ENCODE assay signal across 8 cellular contexts in genomic region chrX:22192419-22193086, GRCh38.
DNase-seq lines count a peak whose midpoint lies in the region; ATAC-seq and TF ChIP-seq lines count a peak whose summit lies in the region.

No MANE protein-coding gene starts in this region.

- no peak for TF ChIP-seq EP300 in neural cell (conservative IDR thresholded peaks at IDR 0.05; ENCODE audit: poor library complexity, severe bottlenecking)

- peak; percentile 92 for ATAC-seq in GM19438 (IDR thresholded peaks at IDR 0.05; ENCODE audit: low read depth, unreplicated experiment)
- peak; percentile 84 for ATAC-seq in HG03460 (IDR thresholded peaks at IDR 0.05; ENCODE audit: unreplicated experiment)
- peak in 1 of 2 donors; percentile 54 for ATAC-seq in activated T-cell treated with anti-CD3 and anti-CD28 coated beads, Interleukin-2, amount 50 U/mL, for 4 hours

- H3K36me3 Mint-ChIP-seq in activated T-cell treated with anti-CD3 and anti-CD28 coated beads, Interleukin-2, amount 50 U/mL, for 4 hours (ENCODE audit: insufficient read depth) = no peaks in the 10 kb centered on the region

- no peaks in the 10 kb centered on the region for H3F3A ChIP-seq in neural cell (ENCODE audit: insufficient read depth, low read length, poor library complexity, severe bottlenecking)

- no peaks in the 10 kb centered on the region for H3K79me2 ChIP-seq in neural cell (replicated peaks; ENCODE audit: insufficient read depth, low read length)

- no peak overlapping the region for H3K4me2 ChIP-seq in neural cell (ENCODE audit: low read length)

- no peak for TF ChIP-seq RAD21 in neural cell (conservative IDR thresholded peaks at IDR 0.05)

- H3K27me3 Mint-ChIP-seq in activated T-cell treated with anti-CD3 and anti-CD28 coated beads, Interleukin-2, amount 50 U/mL, for 4 hours (ENCODE audit: low read depth) = peaks cover 3% of the 10 kb centered on the region

- H3K27ac ChIP-seq in neural cell (ENCODE audit: low read length) = no peak overlapping the region

- no peak overlapping the region for H3K4me3 Mint-ChIP-seq in activated T-cell treated with anti-CD3 and anti-CD28 coated beads, Interleukin-2, amount 50 U/mL, for 4 hours

- TF ChIP-seq CTCF in fibroblast of mammary gland (conservative IDR thresholded peaks at IDR 0.05; ENCODE audit: control insufficient read depth, insufficient read depth, low read depth, low read length) (peak; percentile 77), neural cell (IDR thresholded peaks at IDR 0.05; ENCODE audit: poor library complexity, severe bottlenecking) (peak; percentile 36)

- no peak overlapping the region for H2AFZ ChIP-seq in neural cell (ENCODE audit: low read depth, low read length)

- peaks cover 5% of the 10 kb centered on the region for H3K4me1 Mint-ChIP-seq in activated T-cell treated with anti-CD3 and anti-CD28 coated beads, Interleukin-2, amount 50 U/mL, for 4 hours (ENCODE audit: low read depth)

- no peak overlapping the region for H3K9ac ChIP-seq in neural cell (ENCODE audit: low read length)

- no peaks in the 10 kb centered on the region for H3K36me3 ChIP-seq in neural cell (ENCODE audit: insufficient read depth, low read length)

- H3K9me3 Mint-ChIP-seq in activated T-cell treated with anti-CD3 and anti-CD28 coated beads, Interleukin-2, amount 50 U/mL, for 4 hours = no peaks in the 10 kb centered on the region

- H4K20me1 ChIP-seq in neural cell (ENCODE audit: insufficient read depth) = no peaks in the 10 kb centered on the region

- H3K9me2 ChIP-seq in neural cell (ENCODE audit: insufficient read depth, low read length) = no peaks in the 10 kb centered on the region

- H3K4me3 ChIP-seq in fibroblast of mammary gland (ENCODE audit: control insufficient read depth, low read depth, low read length) = no peak overlapping the region
- no peak overlapping the region for H3K4me3 ChIP-seq in neural cell (ENCODE audit: low read length)

- peak; percentile 21 for DNase-seq in COR-L47 (lab: John Stamatoyannopoulos, UW)
- peak; percentile 8 for DNase-seq in OCI-M2 (lab: John Stamatoyannopoulos, UW; ENCODE audit: unreplicated experiment)
- peak; percentile 41 for DNase-seq in activated T-cell treated with anti-CD3 and anti-CD28 coated beads, Interleukin-2, amount 50 U/mL, for 4 hours
- peak; percentile 66 for DNase-seq in fibroblast of mammary gland (ENCODE audit: low read depth)
- DNase-seq in stromal cell of bone marrow (ENCODE audit: low read depth) = peak; percentile 25

- no peaks in the 10 kb centered on the region for H3K9me3 ChIP-seq in neural cell (ENCODE audit: low read length)

- H3K27me3 ChIP-seq in neural cell (ENCODE audit: insufficient read depth, low read depth, low read length) = no peaks in the 10 kb centered on the region

TF ChIP-seq in neural cell, 6 proteins besides CTCF, POLR2A, EP300 and RAD21:
- TF ChIP-seq MXI1 (conservative IDR thresholded peaks at IDR 0.05; ENCODE audit: poor library complexity, severe bottlenecking) (no peak), TAF1 (IDR thresholded peaks at IDR 0.05; ENCODE audit: low read depth) (no peak), SMC3 (conservative IDR thresholded peaks at IDR 0.05; ENCODE audit: poor library complexity) (peak; percentile 24), REST (IDR thresholded peaks at IDR 0.05; ENCODE audit: borderline replicate concordance) (no peak), EZH2 (IDR thresholded peaks at IDR 0.05; ENCODE audit: borderline replicate concordance, insufficient read depth, low read length, poor library complexity, severe bottlenecking) (no peak), POLR2AphosphoS5 (IDR thresholded peaks at IDR 0.05) (no peak)

Comparison
In these comparisons a context has a peak if more than half of its experiments do, and no peak if none do; other contexts are left out.
1. DNase-seq: peak in every context shown above with its lines; median percentile 66 in fibroblast of mammary gland; 41 in activated T-cell treated with anti-CD3 and anti-CD28 coated beads, Interleukin-2, amount 50 U/mL, for 4 hours; 25 in stromal cell of bone marrow; 21 in COR-L47; 8 in OCI-M2.